In the genomic region with DNA sequence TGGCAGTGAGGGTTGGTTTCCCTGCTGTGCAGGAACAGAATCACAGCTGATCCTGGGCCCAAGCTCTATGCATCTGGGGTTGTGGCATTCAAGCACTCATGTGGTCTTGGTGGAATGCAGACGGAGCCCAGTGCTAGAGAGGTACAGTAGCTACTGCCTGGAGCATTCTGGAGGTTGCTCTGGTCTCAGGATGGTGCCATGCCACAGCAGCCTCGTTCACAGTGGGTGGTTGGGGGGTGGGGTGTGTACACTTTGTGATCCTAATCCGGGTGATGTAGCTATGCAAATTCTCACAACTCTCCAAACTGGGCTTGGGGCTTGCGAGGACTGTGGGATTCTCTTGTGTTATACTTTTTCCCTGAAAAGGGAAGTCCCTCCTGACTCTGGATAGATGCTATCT, we compare ENCODE assay signal across 1 cellular context.
TF ChIP-seq lines count a peak whose summit lies in the region.

No MANE protein-coding gene starts in this region.

TF ChIP-seq in GM23338, 12 proteins besides CTCF, POLR2A, EP300 and RAD21 (continued from another document):
- TF ChIP-seq, protein P1, sequence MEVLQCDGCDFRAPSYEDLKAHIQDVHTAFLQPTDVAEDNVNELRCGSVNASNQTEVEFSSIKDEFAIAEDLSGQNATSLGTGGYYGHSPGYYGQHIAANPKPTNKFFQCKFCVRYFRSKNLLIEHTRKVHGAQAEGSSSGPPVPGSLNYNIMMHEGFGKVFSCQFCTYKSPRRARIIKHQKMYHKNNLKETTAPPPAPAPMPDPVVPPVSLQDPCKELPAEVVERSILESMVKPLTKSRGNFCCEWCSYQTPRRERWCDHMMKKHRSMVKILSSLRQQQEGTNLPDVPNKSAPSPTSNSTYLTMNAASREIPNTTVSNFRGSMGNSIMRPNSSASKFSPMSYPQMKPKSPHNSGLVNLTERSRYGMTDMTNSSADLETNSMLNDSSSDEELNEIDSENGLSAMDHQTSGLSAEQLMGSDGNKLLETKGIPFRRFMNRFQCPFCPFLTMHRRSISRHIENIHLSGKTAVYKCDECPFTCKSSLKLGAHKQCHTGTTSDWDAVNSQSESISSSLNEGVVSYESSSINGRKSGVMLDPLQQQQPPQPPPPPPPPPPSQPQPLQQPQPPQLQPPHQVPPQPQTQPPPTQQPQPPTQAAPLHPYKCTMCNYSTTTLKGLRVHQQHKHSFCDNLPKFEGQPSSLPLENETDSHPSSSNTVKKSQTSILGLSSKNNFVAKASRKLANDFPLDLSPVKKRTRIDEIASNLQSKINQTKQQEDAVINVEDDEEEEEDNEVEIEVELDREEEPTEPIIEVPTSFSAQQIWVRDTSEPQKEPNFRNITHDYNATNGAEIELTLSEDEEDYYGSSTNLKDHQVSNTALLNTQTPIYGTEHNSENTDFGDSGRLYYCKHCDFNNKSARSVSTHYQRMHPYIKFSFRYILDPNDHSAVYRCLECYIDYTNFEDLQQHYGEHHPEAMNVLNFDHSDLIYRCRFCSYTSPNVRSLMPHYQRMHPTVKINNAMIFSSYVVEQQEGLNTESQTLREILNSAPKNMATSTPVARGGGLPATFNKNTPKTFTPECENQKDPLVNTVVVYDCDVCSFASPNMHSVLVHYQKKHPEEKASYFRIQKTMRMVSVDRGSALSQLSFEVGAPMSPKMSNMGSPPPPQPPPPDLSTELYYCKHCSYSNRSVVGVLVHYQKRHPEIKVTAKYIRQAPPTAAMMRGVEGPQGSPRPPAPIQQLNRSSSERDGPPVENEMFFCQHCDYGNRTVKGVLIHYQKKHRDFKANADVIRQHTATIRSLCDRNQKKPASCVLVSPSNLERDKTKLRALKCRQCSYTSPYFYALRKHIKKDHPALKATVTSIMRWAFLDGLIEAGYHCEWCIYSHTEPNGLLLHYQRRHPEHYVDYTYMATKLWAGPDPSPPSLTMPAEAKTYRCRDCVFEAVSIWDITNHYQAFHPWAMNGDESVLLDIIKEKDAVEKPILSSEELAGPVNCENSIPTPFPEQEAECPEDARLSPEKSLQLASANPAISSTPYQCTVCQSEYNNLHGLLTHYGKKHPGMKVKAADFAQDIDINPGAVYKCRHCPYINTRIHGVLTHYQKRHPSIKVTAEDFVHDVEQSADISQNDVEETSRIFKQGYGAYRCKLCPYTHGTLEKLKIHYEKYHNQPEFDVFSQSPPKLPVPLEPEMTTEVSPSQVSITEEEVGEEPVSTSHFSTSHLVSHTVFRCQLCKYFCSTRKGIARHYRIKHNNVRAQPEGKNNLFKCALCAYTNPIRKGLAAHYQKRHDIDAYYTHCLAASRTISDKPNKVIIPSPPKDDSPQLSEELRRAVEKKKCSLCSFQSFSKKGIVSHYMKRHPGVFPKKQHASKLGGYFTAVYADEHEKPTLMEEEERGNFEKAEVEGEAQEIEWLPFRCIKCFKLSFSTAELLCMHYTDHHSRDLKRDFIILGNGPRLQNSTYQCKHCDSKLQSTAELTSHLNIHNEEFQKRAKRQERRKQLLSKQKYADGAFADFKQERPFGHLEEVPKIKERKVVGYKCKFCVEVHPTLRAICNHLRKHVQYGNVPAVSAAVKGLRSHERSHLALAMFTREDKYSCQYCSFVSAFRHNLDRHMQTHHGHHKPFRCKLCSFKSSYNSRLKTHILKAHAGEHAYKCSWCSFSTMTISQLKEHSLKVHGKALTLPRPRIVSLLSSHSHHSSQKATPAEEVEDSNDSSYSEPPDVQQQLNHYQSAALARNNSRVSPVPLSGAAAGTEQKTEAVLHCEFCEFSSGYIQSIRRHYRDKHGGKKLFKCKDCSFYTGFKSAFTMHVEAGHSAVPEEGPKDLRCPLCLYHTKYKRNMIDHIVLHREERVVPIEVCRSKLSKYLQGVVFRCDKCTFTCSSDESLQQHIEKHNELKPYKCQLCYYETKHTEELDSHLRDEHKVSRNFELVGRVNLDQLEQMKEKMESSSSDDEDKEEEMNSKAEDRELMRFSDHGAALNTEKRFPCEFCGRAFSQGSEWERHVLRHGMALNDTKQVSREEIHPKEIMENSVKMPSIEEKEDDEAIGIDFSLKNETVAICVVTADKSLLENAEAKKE (CRISPR knock-in tag; IDR thresholded peaks at IDR 0.05), result peak; percentile 71; the same call in 1 of the 2 replicates
- TF ChIP-seq JUNB (IDR thresholded peaks at IDR 0.05; ENCODE audit: unreplicated experiment) (no peak), EZH2phosphoT487 (IDR thresholded peaks at IDR 0.05; ENCODE audit: unreplicated experiment) (no peak), POLR2AphosphoS5 (IDR thresholded peaks at IDR 0.05; ENCODE audit: low read depth) (no peak), NANOG (IDR thresholded peaks at IDR 0.05; ENCODE audit: borderline replicate concordance) (no peak)
